ENCODE assay signal across 4 cellular contexts in genomic region chr11:35359321-35360058, GRCh38.
TF ChIP-seq lines count a peak whose summit lies in the region.

No MANE protein-coding gene starts in this region.

TF ChIP-seq in SK-N-SH, 30 proteins besides CTCF, POLR2A, EP300 and RAD21 (continued from another document):
- TF ChIP-seq NFIC (IDR thresholded peaks at IDR 0.05; ENCODE audit: borderline replicate concordance), result peak; percentile 49; the same call in 1 of the 2 replicates

TF ChIP-seq in SK-N-SH treated with all-trans-retinoic acid at 6 μM for 48 hours, 23 proteins besides CTCF, POLR2A, EP300 and RAD21 (continued from another document and continues in another):
- TF ChIP-seq ZC3H10 (CRISPR knock-in tag; IDR thresholded peaks at IDR 0.05), result no peak
- TF ChIP-seq CSRNP3 (CRISPR knock-in tag; IDR thresholded peaks at IDR 0.05), result no peak
- TF ChIP-seq TOX (CRISPR knock-in tag; IDR thresholded peaks at IDR 0.05; ENCODE audit: borderline replicate concordance), result no peak
- no peak for TF ChIP-seq ZFP3 (CRISPR knock-in tag; IDR thresholded peaks at IDR 0.05)
- no peak for TF ChIP-seq CREB5 (CRISPR knock-in tag; IDR thresholded peaks at IDR 0.05; ENCODE audit: low read depth)
- TF ChIP-seq PPARA (CRISPR knock-in tag; IDR thresholded peaks at IDR 0.05; ENCODE audit: borderline replicate concordance), result no peak
- no peak for TF ChIP-seq OSR1 (CRISPR knock-in tag; IDR thresholded peaks at IDR 0.05)
- TF ChIP-seq PATZ1 (CRISPR knock-in tag; IDR thresholded peaks at IDR 0.05; ENCODE audit: borderline replicate concordance), result no peak
- TF ChIP-seq GLIS3 (CRISPR knock-in tag; IDR thresholded peaks at IDR 0.05), result no peak

TF ChIP-seq in K562, 482 proteins besides CTCF, POLR2A, EP300 and RAD21 (continued from another document):
- TF ChIP-seq GABPB2 (CRISPR knock-in tag; conservative IDR thresholded peaks at IDR 0.05), result no peak
- TF ChIP-seq MCM3 (IDR thresholded peaks at IDR 0.05), result no peak
- no peak for TF ChIP-seq THRA (IDR thresholded peaks at IDR 0.05)
- TF ChIP-seq PHF8 (IDR thresholded peaks at IDR 0.05; ENCODE audit: borderline replicate concordance, low read length), result no peak
- no peak for TF ChIP-seq RBM34 (IDR thresholded peaks at IDR 0.05; ENCODE audit: borderline replicate concordance, insufficient read depth, low read length)
- peak; percentile 88 for TF ChIP-seq NFIC (IDR thresholded peaks at IDR 0.05)
- peak; percentile 80 for TF ChIP-seq NFIX (CRISPR knock-in tag; IDR thresholded peaks at IDR 0.05; ENCODE audit: low read depth)
TF ChIP-seq in K562: peak in this region for 3.

TF ChIP-seq in liver, 16 proteins besides CTCF, POLR2A, EP300 and RAD21 (continued from another document):
- TF ChIP-seq FOXA2 (IDR thresholded peaks at IDR 0.05) (peak; percentile 44), TAF1 (conservative IDR thresholded peaks at IDR 0.05) (no peak), MAX (IDR thresholded peaks at IDR 0.05) (peak; percentile 22), YY1 (IDR thresholded peaks at IDR 0.05) (peak; percentile 35), SP1 (IDR thresholded peaks at IDR 0.05) (peak; percentile 51), REST (IDR thresholded peaks at IDR 0.05) (peak; percentile 60), ATF3 (IDR thresholded peaks at IDR 0.05) (peak; percentile 52), EGR1 (IDR thresholded peaks at IDR 0.05; ENCODE audit: low read depth in 2 of 2) (peak in 1 of 2 donors; percentile 51), RXRA (IDR thresholded peaks at IDR 0.05) (peak; percentile 76 to 83), HNF4A (conservative IDR thresholded peaks at IDR 0.05) (peak; percentile 83 to 85), JUND (IDR thresholded peaks at IDR 0.05) (peak; percentile 68 to 79), GABPA (IDR thresholded peaks at IDR 0.05 in 1 of 2, conservative IDR thresholded peaks at IDR 0.05 in 1 of 2) (no peak), ZBTB33 (IDR thresholded peaks at IDR 0.05) (peak; percentile 37), FOXA1 (IDR thresholded peaks at IDR 0.05) (no peak)
